Comparison of ENCODE assay signal across 10 cellular contexts in genomic region chr19:35856001-35856400, GRCh38. TPM values are rescaled to one million over a fixed set of nuclear protein-coding genes. Genes with fewer than 3 reads are reported as not detected.
DNase-seq lines count a peak whose midpoint lies in the region; ATAC-seq and TF ChIP-seq lines count a peak whose summit lies in the region.
"Had no signal": no experiment of that assay in that cellular context is flagged by ENCODE, and none has a peak within 500 bp of the region (broad histone marks: within the 10 kb centered on the region; RNA-seq: fewer than 3 reads in every experiment).

No MANE protein-coding gene starts in this region.

- peak overlapping the region; percentile 97 for H3K4me2 ChIP-seq in mammary epithelial cell (ENCODE audit: insufficient read depth, low read depth, low read length)

- no peak for TF ChIP-seq EP300 in upper lobe of left lung (IDR thresholded peaks at IDR 0.05)

- 0% methylated on average over 2 of the region's 23 CpGs for WGBS in mammary epithelial cell (ENCODE audit: low coverage, missing lambda C conversion rate)
- WGBS in upper lobe of left lung, 2 donors, result 0 to 4% methylated on average over 1 to 20 of the region's 23 CpGs

- peak overlapping the region in 2 of 3 experiments; percentile 94 to 98 for H3K27ac Mint-ChIP-seq in nephron
- H3K27ac Mint-ChIP-seq in activated T-helper 1 cell treated with anti-CD3 and anti-CD28 coated beads, Interleukin-12 subunit alpha, Interleukin-12 subunit beta, Interleukin-2, Interleukin-4 antibody, amounts not matched to agents 30 ng/mL and 10 ng/mL and 1 ng/mL, durations not matched to agents 14 hours and 24 hours and 36 hours, result no peak overlapping the region
- H3K27ac Mint-ChIP-seq in HFFc6, result no peak overlapping the region

- no peaks in the 10 kb centered on the region for H4K20me1 ChIP-seq in mammary epithelial cell (ENCODE audit: insufficient read depth, low read length)

- intact Hi-C loops in mammary epithelial cell (cut with micrococcal nuclease), result no loop called here
- intact Hi-C loops in activated T-helper 1 cell treated with anti-CD3 and anti-CD28 coated beads, Interleukin-12 subunit alpha, Interleukin-12 subunit beta, Interleukin-2, Interleukin-4 antibody, amounts not matched to agents 30 ng/mL and 10 ng/mL and 1 ng/mL, durations not matched to agents 14 hours and 24 hours and 36 hours (cut with micrococcal nuclease), result loop anchor here (1.0 kb wide), 1 partner anchor 12 kb away; the partner anchor contains the start of gene APLP1

- no peaks in the 10 kb centered on the region for H3K9me3 ChIP-seq in mammary epithelial cell (replicated peaks; ENCODE audit: insufficient read depth, low read length)
- H3K9me3 ChIP-seq in upper lobe of left lung, result no peaks in the 10 kb centered on the region
- H3K9me3 ChIP-seq: right atrium auricular region had no signal

- ATAC-seq in HG03175 (IDR thresholded peaks at IDR 0.05; ENCODE audit: unreplicated experiment) (no peak), upper lobe of left lung (ENCODE audit: low FRiP score in 2 of 2) (no peak)

- no peaks in the 10 kb centered on the region for H3K79me2 ChIP-seq in mammary epithelial cell (ENCODE audit: insufficient read depth, low read length)

- H3K4me1 ChIP-seq in mammary epithelial cell (ENCODE audit: insufficient read depth, low read length) (peaks cover 8% of the 10 kb centered on the region), upper lobe of left lung (peaks cover 9 to 18% (median 14%) of the 10 kb centered on the region in 4 donors)

- DNase-seq in DMS53 (lab: John Stamatoyannopoulos, UW) (peak; percentile 79), NCI-H1105 (lab: John Stamatoyannopoulos, UW) (peak; percentile 20), mammary epithelial cell (no peak), upper lobe of left lung (no peak), HFFc6 (no peak)
- DNase-seq in activated T-helper 1 cell treated with anti-CD3 and anti-CD28 coated beads, Interleukin-12 subunit alpha, Interleukin-12 subunit beta, Interleukin-2, Interleukin-4 antibody, amounts not matched to agents 30 ng/mL and 10 ng/mL and 1 ng/mL, durations not matched to agents 14 hours and 24 hours and 36 hours (ENCODE audit: low spot score), result no peak
- DNase-seq: SIG-M5 had no signal

- dilution Hi-C loops in mammary epithelial cell (cut with HindIII; ENCODE audit: low sequenced_read_pairs), result loop anchor here (10.0 kb wide), 2 partner anchors 109 to 571 kb away; partner anchors contain the start of gene HAMP

- H3K27ac ChIP-seq in mammary epithelial cell (ENCODE audit: insufficient read depth, low read depth, low read length) (no peak overlapping the region), upper lobe of left lung (no peak overlapping the region)
- H3K27ac ChIP-seq: right atrium auricular region had no signal

- H3K9ac ChIP-seq in mammary epithelial cell (ENCODE audit: insufficient read depth, low read length), result no peak overlapping the region

- peaks cover under 1% of the 10 kb centered on the region for H3K36me3 Mint-ChIP-seq in nephron (ENCODE audit: low read depth)
- H3K36me3 Mint-ChIP-seq in activated T-helper 1 cell treated with anti-CD3 and anti-CD28 coated beads, Interleukin-12 subunit alpha, Interleukin-12 subunit beta, Interleukin-2, Interleukin-4 antibody, amounts not matched to agents 30 ng/mL and 10 ng/mL and 1 ng/mL, durations not matched to agents 14 hours and 24 hours and 36 hours (ENCODE audit: low read depth), result no peaks in the 10 kb centered on the region
- H3K36me3 Mint-ChIP-seq in HFFc6 (ENCODE audit: low read depth), result no peaks in the 10 kb centered on the region

- no TSS peak for BruUV-seq in mammary epithelial cell (replicated peaks; lab: Mats Ljungman, UMichigan)

- H3K27me3 Mint-ChIP-seq in nephron (ENCODE audit: low read depth) (peaks cover 66% of the 10 kb centered on the region), HFFc6 (ENCODE audit: insufficient read depth) (peaks cover 48% of the 10 kb centered on the region)
- peaks cover 36% of the 10 kb centered on the region for H3K27me3 Mint-ChIP-seq in activated T-helper 1 cell treated with anti-CD3 and anti-CD28 coated beads, Interleukin-12 subunit alpha, Interleukin-12 subunit beta, Interleukin-2, Interleukin-4 antibody, amounts not matched to agents 30 ng/mL and 10 ng/mL and 1 ng/mL, durations not matched to agents 14 hours and 24 hours and 36 hours (ENCODE audit: insufficient read depth)

- H3K4me1 Mint-ChIP-seq in nephron (peaks cover 28% of the 10 kb centered on the region), HFFc6 (ENCODE audit: low read depth) (peaks cover 6% of the 10 kb centered on the region; the same call in 1 of the 2 replicates)
- peaks cover 17% of the 10 kb centered on the region for H3K4me1 Mint-ChIP-seq in activated T-helper 1 cell treated with anti-CD3 and anti-CD28 coated beads, Interleukin-12 subunit alpha, Interleukin-12 subunit beta, Interleukin-2, Interleukin-4 antibody, amounts not matched to agents 30 ng/mL and 10 ng/mL and 1 ng/mL, durations not matched to agents 14 hours and 24 hours and 36 hours (ENCODE audit: low read depth)

- H3K27me3 ChIP-seq in mammary epithelial cell (ENCODE audit: insufficient read depth, low read length), result peaks cover 15% of the 10 kb centered on the region
- peaks cover 0 to 35% (median 17%) of the 10 kb centered on the region in 4 donors for H3K27me3 ChIP-seq in upper lobe of left lung

- CTCF ChIA-PET in mammary epithelial cell (lab: Charles Lee; ENCODE audit: low non-redundant PET), result no interaction called here

- TF ChIP-seq POLR2A in upper lobe of left lung (IDR thresholded peaks at IDR 0.05), result no peak

- TF ChIP-seq CTCF in mammary epithelial cell (conservative IDR thresholded peaks at IDR 0.05 in 1 of 2, IDR thresholded peaks at IDR 0.05 in 1 of 2; ENCODE audit: extremely low read depth in 1 of 2, insufficient read depth in 1 of 2, low read depth in 1 of 2, low read length in 2 of 2), result no peak
- TF ChIP-seq CTCF in nephron (IDR thresholded peaks at IDR 0.05; ENCODE audit: unreplicated experiment in 3 of 3), result no peak
- no peak for TF ChIP-seq CTCF in upper lobe of left lung (IDR thresholded peaks at IDR 0.05)
- TF ChIP-seq CTCF in HFFc6 (IDR thresholded peaks at IDR 0.05), result no peak

- no peaks in the 10 kb centered on the region for H3K9me3 Mint-ChIP-seq in nephron
- H3K9me3 Mint-ChIP-seq in activated T-helper 1 cell treated with anti-CD3 and anti-CD28 coated beads, Interleukin-12 subunit alpha, Interleukin-12 subunit beta, Interleukin-2, Interleukin-4 antibody, amounts not matched to agents 30 ng/mL and 10 ng/mL and 1 ng/mL, durations not matched to agents 14 hours and 24 hours and 36 hours, result no peaks in the 10 kb centered on the region
- H3K9me3 Mint-ChIP-seq in HFFc6, result no peaks in the 10 kb centered on the region

- peak overlapping the region; percentile 82 for H2AFZ ChIP-seq in mammary epithelial cell (ENCODE audit: low read depth, low read length)

- in situ Hi-C loops in mammary epithelial cell (cut with MboI; ENCODE audit: low sequenced_read_pairs in 2 of 2), result no loop called here

- H3K4me3 Mint-ChIP-seq in nephron (peak overlapping the region; percentile 61 to 95 (median 84)), HFFc6 (no peak overlapping the region)
- no peak overlapping the region for H3K4me3 Mint-ChIP-seq in activated T-helper 1 cell treated with anti-CD3 and anti-CD28 coated beads, Interleukin-12 subunit alpha, Interleukin-12 subunit beta, Interleukin-2, Interleukin-4 antibody, amounts not matched to agents 30 ng/mL and 10 ng/mL and 1 ng/mL, durations not matched to agents 14 hours and 24 hours and 36 hours

- H3K4me3 ChIP-seq in mammary epithelial cell (replicated peaks in 1 of 3; ENCODE audit: insufficient read depth in 1 of 3, low read depth in 2 of 3, low read length in 3 of 3) (no peak overlapping the region), upper lobe of left lung (peak overlapping the region in 1 of 4 donors; percentile 52)

- no peaks in the 10 kb centered on the region for H3K36me3 ChIP-seq in mammary epithelial cell (ENCODE audit: insufficient read depth, low read length)
- no peaks in the 10 kb centered on the region for H3K36me3 ChIP-seq in upper lobe of left lung
- H3K36me3 ChIP-seq: right atrium auricular region had no signal

RNA-seq across cellular contexts. Expression of gene KIRREL2, which starts 0.7 kb away (rescaled TPM):
- total RNA-seq in mammary epithelial cell, result not detected
- polyA plus RNA-seq in mammary epithelial cell, result 0.02 TPM
- polyA minus RNA-seq in mammary epithelial cell, result not detected
- total RNA-seq in upper lobe of left lung, result under 1 TPM in 1 of 6 donors, not detected in 5; 0.07 TPM
- total RNA-seq in activated T-helper 1 cell treated with anti-CD3 and anti-CD28 coated beads, Interleukin-12 subunit alpha, Interleukin-12 subunit beta, Interleukin-2, Interleukin-4 antibody, amounts not matched to agents 30 ng/mL and 10 ng/mL and 1 ng/mL, durations not matched to agents 14 hours and 24 hours and 36 hours, result 1.7 TPM in 2 replicates
- total RNA-seq in HFFc6 (2021; fragmentation: NEBNext Ultra II Directional; extraction: Animal tissue kit (Norgen Biotek cat#: 25700)), result under 1 TPM in 1 of 6 experiments, not detected in 5; 0.07 TPM

RNA-seq across cellular contexts. Expression of gene NPHS1, which starts 3.7 kb away (rescaled TPM):
- total RNA-seq in mammary epithelial cell, result not detected
- not detected for polyA plus RNA-seq in mammary epithelial cell
- polyA minus RNA-seq in mammary epithelial cell, result not detected
- total RNA-seq in upper lobe of left lung, result not detected
- 0.05 TPM in 1 of 2 replicates, not detected in the other for total RNA-seq in activated T-helper 1 cell treated with anti-CD3 and anti-CD28 coated beads, Interleukin-12 subunit alpha, Interleukin-12 subunit beta, Interleukin-2, Interleukin-4 antibody, amounts not matched to agents 30 ng/mL and 10 ng/mL and 1 ng/mL, durations not matched to agents 14 hours and 24 hours and 36 hours
- total RNA-seq in HFFc6 (2021; fragmentation: NEBNext Ultra II Directional; extraction: Animal tissue kit (Norgen Biotek cat#: 25700)), result not detected
- total RNA-seq: right atrium auricular region had no signal

RNA-seq across cellular contexts. Expression of gene APLP1, which starts 12.4 kb away (rescaled TPM):
- 1 to 10 TPM; 4.8 to 9.5 TPM for total RNA-seq in mammary epithelial cell
- 4.4 TPM for polyA plus RNA-seq in mammary epithelial cell
- not detected for polyA minus RNA-seq in mammary epithelial cell
- total RNA-seq in upper lobe of left lung, result 10 to 100 TPM in 1 of 6 donors, 1 to 10 TPM in 4, not detected in 1; 1.5 to 22.8 (median 5.2) TPM
- total RNA-seq in activated T-helper 1 cell treated with anti-CD3 and anti-CD28 coated beads, Interleukin-12 subunit alpha, Interleukin-12 subunit beta, Interleukin-2, Interleukin-4 antibody, amounts not matched to agents 30 ng/mL and 10 ng/mL and 1 ng/mL, durations not matched to agents 14 hours and 24 hours and 36 hours, result 2.3 and 2.4 TPM in 2 replicates
- 10 to 100 TPM; 24.3 to 39.7 (median 38.1) TPM for total RNA-seq in HFFc6 (2021; fragmentation: NEBNext Ultra II Directional; extraction: Animal tissue kit (Norgen Biotek cat#: 25700))

RNA-seq across cellular contexts. Expression of gene PRODH2, which starts 43.4 kb away (rescaled TPM):
- total RNA-seq in mammary epithelial cell, result not detected
- not detected for polyA plus RNA-seq in mammary epithelial cell
- polyA minus RNA-seq in mammary epithelial cell, result not detected
- not detected for total RNA-seq in upper lobe of left lung
- not detected in 2 replicates for total RNA-seq in activated T-helper 1 cell treated with anti-CD3 and anti-CD28 coated beads, Interleukin-12 subunit alpha, Interleukin-12 subunit beta, Interleukin-2, Interleukin-4 antibody, amounts not matched to agents 30 ng/mL and 10 ng/mL and 1 ng/mL, durations not matched to agents 14 hours and 24 hours and 36 hours
- not detected for total RNA-seq in HFFc6 (2021; fragmentation: NEBNext Ultra II Directional; extraction: Animal tissue kit (Norgen Biotek cat#: 25700))
- total RNA-seq: right atrium auricular region had no signal

RNA-seq across cellular contexts. Expression of gene NFKBID, which starts 44.3 kb away (rescaled TPM):
- total RNA-seq in mammary epithelial cell, result 10 to 100 TPM; 10.4 to 11.5 TPM
- 4.5 TPM for polyA plus RNA-seq in mammary epithelial cell
- polyA minus RNA-seq in mammary epithelial cell, result 15.6 TPM
- 10 to 100 TPM in 5 of 6 donors, 1 to 10 TPM in 1; 8.8 to 65.0 (median 23.6) TPM for total RNA-seq in upper lobe of left lung
- 163 and 164 TPM in 2 replicates for total RNA-seq in activated T-helper 1 cell treated with anti-CD3 and anti-CD28 coated beads, Interleukin-12 subunit alpha, Interleukin-12 subunit beta, Interleukin-2, Interleukin-4 antibody, amounts not matched to agents 30 ng/mL and 10 ng/mL and 1 ng/mL, durations not matched to agents 14 hours and 24 hours and 36 hours
- total RNA-seq in HFFc6 (2021; fragmentation: NEBNext Ultra II Directional; extraction: Animal tissue kit (Norgen Biotek cat#: 25700)), result 1 to 10 TPM; 3.9 to 7.2 (median 5.3) TPM

Comparison
In these comparisons a context has a peak if more than half of its experiments do, and no peak if none do; other contexts are left out.
1. DNase-seq: peak in DMS53 (single experiment) and NCI-H1105 (single experiment); none in mammary epithelial cell (single experiment), upper lobe of left lung (0 of 2), activated T-helper 1 cell treated with anti-CD3 and anti-CD28 coated beads, Interleukin-12 subunit alpha, Interleukin-12 subunit beta, Interleukin-2, Interleukin-4 antibody, amounts not matched to agents 30 ng/mL and 10 ng/mL and 1 ng/mL, durations not matched to agents 14 hours and 24 hours and 36 hours (single experiment) and HFFc6 (single experiment).
2. H3K27ac Mint-ChIP-seq: peak in nephron (2 of 3); none in activated T-helper 1 cell treated with anti-CD3 and anti-CD28 coated beads, Interleukin-12 subunit alpha, Interleukin-12 subunit beta, Interleukin-2, Interleukin-4 antibody, amounts not matched to agents 30 ng/mL and 10 ng/mL and 1 ng/mL, durations not matched to agents 14 hours and 24 hours and 36 hours (single experiment) and HFFc6 (single experiment).
3. H3K4me3 Mint-ChIP-seq: peak in nephron (3 of 3); none in activated T-helper 1 cell treated with anti-CD3 and anti-CD28 coated beads, Interleukin-12 subunit alpha, Interleukin-12 subunit beta, Interleukin-2, Interleukin-4 antibody, amounts not matched to agents 30 ng/mL and 10 ng/mL and 1 ng/mL, durations not matched to agents 14 hours and 24 hours and 36 hours (single experiment) and HFFc6 (single experiment).